ENCODE assay signal across 26 cellular contexts in genomic region chr2:74927617-74928016, GRCh38.
"Had no signal": no experiment of that assay in that cellular context is flagged by ENCODE, and none has a peak within 500 bp of the region (broad histone marks: within the 10 kb centered on the region; RNA-seq: fewer than 3 reads in every experiment).

No MANE protein-coding gene starts in this region.

- H3K36me3 ChIP-seq: ascending aorta, pancreas, right atrium auricular region, thoracic aorta had no signal

- H3K9me3 ChIP-seq: ascending aorta, esophagus muscularis mucosa, left lung, pancreas, psoas muscle, right atrium auricular region, spleen, thoracic aorta had no signal

- H3K36me3 Mint-ChIP-seq: natural killer cell, type B pancreatic cell had no signal

- H3K27me3 Mint-ChIP-seq: activated B cell treated with CpG ODN at 0.5 μM for 24 hours; activated CD4-positive, alpha-beta T cell treated with anti-CD3 and anti-CD28 coated beads for 36 hours; activated T-helper 17 cell treated with anti-CD3 and anti-CD28 coated beads, Interleukin-2, amount 50 U/mL, for 72 hours; type B pancreatic cell had no signal

- H3K9me3 Mint-ChIP-seq: activated B cell treated with CpG ODN at 0.5 μM for 24 hours; activated T-cell treated with anti-CD3 and anti-CD28 coated beads, Interleukin-2, amount 50 U/mL, for 24 hours; activated T-helper 17 cell treated with anti-CD3 and anti-CD28 coated beads, Interleukin-2, amount 50 U/mL, for 72 hours; natural killer cell; type B pancreatic cell had no signal

- DNase-seq: activated B cell treated with CpG ODN at 0.5 μM for 24 hours; activated CD4-positive, alpha-beta T cell treated with anti-CD3 and anti-CD28 coated beads for 36 hours; activated CD4-positive, alpha-beta T cell treated with anti-CD3 and anti-CD28 coated beads, Interleukin-2, amount 50 U/mL, for 4 hours; activated CD8-positive, alpha-beta memory T cell treated with anti-CD3 and anti-CD28 coated beads for 24 hours; activated CD8-positive, alpha-beta memory T cell treated with anti-CD3 and anti-CD28 coated beads, Interleukin-2, amount 50 U/mL, for 4 hours; activated T-cell treated with anti-CD3 and anti-CD28 coated beads, Interleukin-2, amount 50 U/mL, for 24 hours; central memory CD4-positive, alpha-beta T cell; effector memory CD4-positive, alpha-beta T cell; hippocampal formation; kidney glomerular epithelial cell; left lung; natural killer cell; pancreas; psoas muscle; spleen; stimulated activated CD4-positive, alpha-beta T cell treated with anti-CD3 and anti-CD28 coated beads, Interleukin-4, amount 100 ng/mL, for 1 hour; stimulated activated naive CD4-positive, alpha-beta T cell treated with Interleukin-2 at 50 U/mL for 16 hours; T1000 had no signal

- H3K27ac Mint-ChIP-seq: activated B cell treated with CpG ODN at 0.5 μM for 24 hours; activated CD4-positive, alpha-beta T cell treated with anti-CD3 and anti-CD28 coated beads for 36 hours; activated naive CD4-positive, alpha-beta T cell treated with anti-CD3 and anti-CD28 coated beads, Interleukin-2, amount 50 U/mL, for 72 hours; activated T-cell treated with anti-CD3 and anti-CD28 coated beads, Interleukin-2, amount 50 U/mL, for 24 hours; activated T-helper 17 cell treated with anti-CD3 and anti-CD28 coated beads, Interleukin-2, amount 50 U/mL, for 72 hours; mesothelial cell of epicardium; natural killer cell; type B pancreatic cell had no signal

- H3K4me3 ChIP-seq: ascending aorta, esophagus muscularis mucosa, left lung, pancreas, psoas muscle, right atrium auricular region, spleen, thoracic aorta had no signal

- H3K27me3 ChIP-seq: ascending aorta, esophagus muscularis mucosa, left lung, pancreas, right atrium auricular region, spleen had no signal

- H3K4me1 Mint-ChIP-seq: activated CD4-positive, alpha-beta T cell treated with anti-CD3 and anti-CD28 coated beads for 36 hours; activated T-helper 17 cell treated with anti-CD3 and anti-CD28 coated beads, Interleukin-2, amount 50 U/mL, for 72 hours; mesothelial cell of epicardium had no signal

- ATAC-seq: activated CD4-positive, alpha-beta T cell treated with anti-CD3 and anti-CD28 coated beads for 36 hours; activated naive CD4-positive, alpha-beta T cell treated with anti-CD3 and anti-CD28 coated beads, Interleukin-2, amount 50 U/mL, for 72 hours; activated T-helper 17 cell treated with anti-CD3 and anti-CD28 coated beads, Interleukin-2, amount 50 U/mL, for 72 hours; left lung; natural killer cell; pancreas; psoas muscle had no signal

- H3K27ac ChIP-seq: ascending aorta, esophagus muscularis mucosa, left lung, pancreas, psoas muscle, right atrium auricular region, spleen, thoracic aorta had no signal

- H3K4me3 Mint-ChIP-seq: activated B cell treated with CpG ODN at 0.5 μM for 24 hours; activated CD4-positive, alpha-beta T cell treated with anti-CD3 and anti-CD28 coated beads for 36 hours; activated T-cell treated with anti-CD3 and anti-CD28 coated beads, Interleukin-2, amount 50 U/mL, for 24 hours; activated T-helper 17 cell treated with anti-CD3 and anti-CD28 coated beads, Interleukin-2, amount 50 U/mL, for 72 hours; mesothelial cell of epicardium; natural killer cell; type B pancreatic cell had no signal

- H3K4me1 ChIP-seq: ascending aorta, pancreas, psoas muscle, right atrium auricular region had no signal
